In the genomic region with DNA sequence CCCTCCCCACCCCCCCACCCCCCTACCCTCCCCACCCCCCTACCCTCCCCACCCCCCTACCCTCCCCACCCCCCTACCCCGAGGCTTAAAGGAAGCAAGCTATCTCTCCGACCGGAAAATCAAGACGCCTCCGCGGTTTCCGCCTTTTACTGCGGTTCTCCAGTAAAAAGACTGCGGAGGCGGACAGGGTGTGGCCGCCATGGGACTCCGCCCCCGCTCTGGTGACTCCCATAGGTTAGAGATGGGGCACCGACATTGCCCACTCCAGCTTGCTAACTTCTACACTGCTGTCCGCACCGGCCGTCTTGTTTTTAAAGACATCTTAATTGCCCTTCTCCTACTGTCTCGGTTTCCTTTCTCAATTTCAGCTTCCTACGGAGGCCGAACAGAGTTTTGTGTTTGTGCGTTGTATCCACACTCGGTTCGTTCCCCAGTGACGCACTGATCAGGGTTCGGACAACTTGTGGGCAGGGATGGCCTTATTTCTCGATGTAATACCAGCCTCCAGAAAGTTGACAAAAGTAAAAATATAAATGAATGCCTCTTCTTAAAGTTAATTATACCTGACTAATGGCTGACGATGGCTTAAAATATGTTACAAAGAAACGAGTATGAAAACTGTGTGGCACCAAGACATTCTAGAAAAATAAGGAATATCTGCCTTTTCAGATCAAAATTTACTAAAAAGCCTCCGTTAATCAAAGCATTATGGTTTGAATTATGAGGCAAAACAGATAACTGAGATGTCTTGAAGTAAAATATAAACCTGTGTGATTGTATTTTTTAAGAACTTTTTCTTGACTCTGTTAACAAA, we compare ENCODE assay signal across 9 cellular contexts. TPM values are rescaled to one million over a fixed set of nuclear protein-coding genes. Genes with fewer than 3 reads are reported as not detected.
DNase-seq lines count a peak whose midpoint lies in the region; ATAC-seq, FAIRE-seq and TF ChIP-seq lines count a peak whose summit lies in the region.
"Had no signal": no experiment of that assay in that cellular context is flagged by ENCODE, and none has a peak within 500 bp of the region (broad histone marks: within the 10 kb centered on the region; RNA-seq: fewer than 3 reads in every experiment).

No MANE protein-coding gene starts in this region.

- no TSS peak for BruUV-seq in Calu3 (replicated peaks; lab: Mats Ljungman, UMichigan)

- no peak for ATAC-seq in central memory CD8-positive, alpha-beta T cell (replicated peaks; ENCODE audit: extremely low read depth, poor library complexity, severe bottlenecking)
- no peak for ATAC-seq in pancreas
- ATAC-seq in HG03135 (IDR thresholded peaks at IDR 0.05; ENCODE audit: unreplicated experiment), result no peak
- no peak for ATAC-seq in HG03039 (IDR thresholded peaks at IDR 0.05; ENCODE audit: unreplicated experiment)
- ATAC-seq in HG02571 (IDR thresholded peaks at IDR 0.05; ENCODE audit: unreplicated experiment), result no peak

- no peaks in the 10 kb centered on the region for H3K27me3 Mint-ChIP-seq in Calu3 (ENCODE audit: unreplicated experiment)
- H3K27me3 Mint-ChIP-seq in T-helper 2 cell treated with Interferon-gamma antibody and Interleukin-4, amounts not matched to agents 5 μg/mL and 100 μg/mL, for 36 hours (ENCODE audit: low read depth), result peaks cover 6% of the 10 kb centered on the region
- peaks cover 5% of the 10 kb centered on the region for H3K27me3 Mint-ChIP-seq in central memory CD8-positive, alpha-beta T cell

- no peak for DNase-seq in Calu3
- no peak for DNase-seq in T-helper 2 cell treated with Interferon-gamma antibody and Interleukin-4, amounts not matched to agents 5 μg/mL and 100 μg/mL, for 36 hours (ENCODE audit: low spot score)
- peak in 1 of 2 donors; percentile 27 for DNase-seq in central memory CD8-positive, alpha-beta T cell (ENCODE audit: low spot score in 2 of 2)
- peak in 4 of 6 donors; percentile 23 to 44 (median 32) for DNase-seq in pancreas
- DNase-seq in pons (ENCODE audit: low spot score), result no peak

- no peak overlapping the region for H3K27ac ChIP-seq in pancreas

- no peak overlapping the region for H3K4me3 ChIP-seq in pancreas

- H3K4me1 Mint-ChIP-seq in Calu3 (ENCODE audit: low read depth, unreplicated experiment), result peaks cover 13% of the 10 kb centered on the region
- peaks cover 13% of the 10 kb centered on the region for H3K4me1 Mint-ChIP-seq in T-helper 2 cell treated with Interferon-gamma antibody and Interleukin-4, amounts not matched to agents 5 μg/mL and 100 μg/mL, for 36 hours (ENCODE audit: low read depth)
- peaks cover 31% of the 10 kb centered on the region for H3K4me1 Mint-ChIP-seq in central memory CD8-positive, alpha-beta T cell

- H3K9me3 Mint-ChIP-seq in Calu3 (ENCODE audit: low read depth, unreplicated experiment), result peaks cover 9% of the 10 kb centered on the region
- peaks cover 33% of the 10 kb centered on the region for H3K9me3 Mint-ChIP-seq in T-helper 2 cell treated with Interferon-gamma antibody and Interleukin-4, amounts not matched to agents 5 μg/mL and 100 μg/mL, for 36 hours
- no peaks in the 10 kb centered on the region for H3K9me3 Mint-ChIP-seq in central memory CD8-positive, alpha-beta T cell

- no peak overlapping the region for H3K27ac Mint-ChIP-seq in Calu3 (ENCODE audit: unreplicated experiment)
- peak overlapping the region; percentile 49 for H3K27ac Mint-ChIP-seq in T-helper 2 cell treated with Interferon-gamma antibody and Interleukin-4, amounts not matched to agents 5 μg/mL and 100 μg/mL, for 36 hours
- peak overlapping the region; percentile 87 for H3K27ac Mint-ChIP-seq in central memory CD8-positive, alpha-beta T cell (ENCODE audit: low read depth)

- WGBS in pancreas, 2 donors, result 84 to 85% methylated on average over 29 of the region's 29 CpGs

- CTCF ChIA-PET in Calu3 (lab: Charles Lee), result interaction anchor here (0.6 kb wide), 2 partner anchors 23 to 100 kb away, joined by 3 read pairs; no protein-coding TSS in a partner anchor

- peaks cover 0 to 14% (median 10%) of the 10 kb centered on the region in 3 donors for H3K36me3 ChIP-seq in pancreas

- intact Hi-C loops in Calu3 (cut with micrococcal nuclease; ENCODE audit: unreplicated experiment) (no loop called here), pancreas (cut with DNase I) (no loop called here)

- H3K9me3 ChIP-seq in pancreas, result no peaks in the 10 kb centered on the region

- peak overlapping the region; percentile 51 for H3K4me3 Mint-ChIP-seq in Calu3 (ENCODE audit: low read depth, unreplicated experiment)
- peak overlapping the region; percentile 67 for H3K4me3 Mint-ChIP-seq in T-helper 2 cell treated with Interferon-gamma antibody and Interleukin-4, amounts not matched to agents 5 μg/mL and 100 μg/mL, for 36 hours
- H3K4me3 Mint-ChIP-seq in central memory CD8-positive, alpha-beta T cell, result peak overlapping the region; percentile 78

- peaks cover 0 to 8% (median 0%) of the 10 kb centered on the region in 3 donors for H3K4me1 ChIP-seq in pancreas

- H3K36me3 Mint-ChIP-seq in Calu3 (ENCODE audit: insufficient read depth, unreplicated experiment), result peaks cover 34% of the 10 kb centered on the region
- peaks cover 28% of the 10 kb centered on the region for H3K36me3 Mint-ChIP-seq in T-helper 2 cell treated with Interferon-gamma antibody and Interleukin-4, amounts not matched to agents 5 μg/mL and 100 μg/mL, for 36 hours (ENCODE audit: low read depth)
- H3K36me3 Mint-ChIP-seq in central memory CD8-positive, alpha-beta T cell (ENCODE audit: insufficient read depth), result peaks cover 21% of the 10 kb centered on the region

- no peak for FAIRE-seq in pancreas (lab: Jason Lieb, UNC)

- TF ChIP-seq CTCF in Calu3 (IDR thresholded peaks at IDR 0.05; ENCODE audit: unreplicated experiment) (no peak), pancreas (IDR thresholded peaks at IDR 0.05) (no peak)

- H3K27me3 ChIP-seq in pancreas, result no peaks in the 10 kb centered on the region

RNA-seq across cellular contexts. Expression of gene ZNF200, which starts 1.1 kb away (rescaled TPM):
- total RNA-seq in Calu3 (2022) (12.7 and 14.6 TPM in 2 replicates), pancreas (1 to 10 TPM; 1.5 to 3.7 (median 2.2) TPM)
- polyA plus RNA-seq in pancreas, result 1 to 10 TPM; 2.9 to 3.5 TPM

RNA-seq across cellular contexts. Expression of gene MEFV, which starts 20.4 kb away (rescaled TPM):
- total RNA-seq in Calu3 (2022) (not detected in 2 replicates), pancreas (1 to 10 TPM in 1 of 6 donors, under 1 TPM in 4, not detected in 1; 0.20 to 1.1 (median 0.78) TPM)
- under 1 TPM; 0.05 to 0.23 TPM for polyA plus RNA-seq in pancreas

RNA-seq across cellular contexts. Expression of gene ZNF263, which starts 47.2 kb away (rescaled TPM):
- total RNA-seq in Calu3 (2022), result 46.9 and 51.2 TPM in 2 replicates
- 10 to 100 TPM in 4 of 6 donors, 1 to 10 TPM in 2; 9.2 to 15.4 (median 10.9) TPM for total RNA-seq in pancreas
- polyA plus RNA-seq in pancreas, result 10 to 100 TPM; 10.6 to 20.8 TPM

RNA-seq across cellular contexts. Expression of gene OR1F1, which starts 48.1 kb away (rescaled TPM):
- 0.40 and 0.54 TPM in 2 replicates for total RNA-seq in Calu3 (2022)
- total RNA-seq in pancreas, result not detected
- not detected for polyA plus RNA-seq in pancreas
- total RNA-seq: skeletal muscle tissue had no signal

Comparison
In these comparisons a context has a peak if more than half of its experiments do, and no peak if none do; other contexts are left out.
1. DNase-seq: peak in pancreas (4 of 6); none in Calu3 (single experiment), T-helper 2 cell treated with Interferon-gamma antibody and Interleukin-4, amounts not matched to agents 5 μg/mL and 100 μg/mL, for 36 hours (single experiment) and pons (single experiment).
2. Peak in every context shown above with its lines, with median percentiles within 50 percentile points of each other: H3K4me3 Mint-ChIP-seq.